In genomic region chr18:76610933-76611749, GRCh38 we compare ENCODE assay signal across 13 cellular contexts.
DNase-seq lines count a peak whose midpoint lies in the region; ATAC-seq, FAIRE-seq and TF ChIP-seq lines count a peak whose summit lies in the region.
"Had no signal": no experiment of that assay in that cellular context is flagged by ENCODE, and none has a peak within 500 bp of the region (broad histone marks: within the 10 kb centered on the region; RNA-seq: fewer than 3 reads in every experiment).

No MANE protein-coding gene starts in this region.

- H3K9ac ChIP-seq in SK-N-SH (no peak overlapping the region), PC-3 (ENCODE audit: low read length) (no peak overlapping the region), colonic mucosa (ENCODE audit: low read depth in 2 of 2, low read length in 2 of 2) (no peak overlapping the region)

- DNase-seq in Ammon's horn (ENCODE audit: low spot score): peak; percentile 18
- DNase-seq in SK-N-SH: peak; percentile 64
- DNase-seq in esophagus muscularis mucosa (ENCODE audit: extremely low spot score): no peak
- no peak for DNase-seq in pancreas
- no peak for DNase-seq in activated naive CD4-positive, alpha-beta T cell treated with Interleukin-2 at 50 U/mL for 16 hours
- no peak for DNase-seq in cortex of kidney (lab: John Stamatoyannopoulos, UW)
- no peak for DNase-seq in PC-3
- no peak for DNase-seq in colonic mucosa
- DNase-seq: activated CD8-positive, alpha-beta memory T cell treated with anti-CD3 and anti-CD28 coated beads, Interleukin-2, amount 10 ng/mL, durations not matched to agents 7 days and 5 days; body of pancreas; CD4-positive, CD25-positive, alpha-beta regulatory T cell; NCI-H1417 had no signal

- H3K79me2 ChIP-seq in SK-N-SH (ENCODE audit: insufficient read depth) (no peaks in the 10 kb centered on the region), PC-3 (ENCODE audit: low read length) (no peaks in the 10 kb centered on the region)

- peak overlapping the region in 1 of 2 experiments; percentile 28; a peak in 1 of 4 replicates for H3K4me3 ChIP-seq in SK-N-SH (ENCODE audit: low read depth in 2 of 2, low read length in 1 of 2)
- H3K4me3 ChIP-seq in esophagus muscularis mucosa: peak overlapping the region; percentile 13 to 38 (median 31)
- H3K4me3 ChIP-seq in pancreas: no peak overlapping the region
- H3K4me3 ChIP-seq in PC-3 (ENCODE audit: low read length): no peak overlapping the region
- no peak overlapping the region for H3K4me3 ChIP-seq in colonic mucosa
- H3K4me3 ChIP-seq: body of pancreas had no signal

- H3K9me2 ChIP-seq in SK-N-SH (no peaks in the 10 kb centered on the region), PC-3 (replicated peaks; ENCODE audit: low read length) (no peaks in the 10 kb centered on the region)

- H3K36me3 ChIP-seq in SK-N-SH (replicated peaks in 1 of 2; ENCODE audit: control insufficient read depth in 1 of 2, insufficient read depth in 2 of 2, low read length in 1 of 2) (no peaks in the 10 kb centered on the region), esophagus muscularis mucosa (no peaks in the 10 kb centered on the region), pancreas (no peaks in the 10 kb centered on the region), PC-3 (ENCODE audit: low read depth, low read length) (no peaks in the 10 kb centered on the region), colonic mucosa (no peaks in the 10 kb centered on the region)

- 15% methylated on average over 29 of the region's 32 CpGs for WGBS in SK-N-SH (ENCODE audit: low lambda C conversion rate)
- 65% methylated on average over 32 of the region's 32 CpGs for WGBS in esophagus muscularis mucosa
- WGBS in pancreas, 2 donors: 62 to 67% methylated on average over 32 of the region's 32 CpGs

- H3K9me3 ChIP-seq in SK-N-SH (no peaks in the 10 kb centered on the region), esophagus muscularis mucosa (no peaks in the 10 kb centered on the region), pancreas (no peaks in the 10 kb centered on the region), PC-3 (ENCODE audit: low read length) (no peaks in the 10 kb centered on the region), colonic mucosa (no peaks in the 10 kb centered on the region)
- H3K9me3 ChIP-seq: body of pancreas had no signal

- CTCF ChIA-PET in SK-N-SH (lab: Yijun Ruan, JAX) (interaction anchor here (0.9 kb wide), 1 partner anchor 98 kb away, joined by 3 read pairs; no protein-coding TSS in a partner anchor), PC-3 (lab: Charles Lee) (no interaction called here)

- intact Hi-C loops in esophagus muscularis mucosa (cut with DNase I): loop anchor here (10.0 kb wide), 1 partner anchor 116 kb away; the partner anchor contains the start of gene ZNF516
- intact Hi-C loops in pancreas (cut with DNase I): no loop called here
- intact Hi-C loops in PC-3 (cut with micrococcal nuclease): no loop called here
- intact Hi-C loops in colonic mucosa (cut with DNase I): no loop called here

- TF ChIP-seq POLR2A in esophagus muscularis mucosa (IDR thresholded peaks at IDR 0.05; ENCODE audit: low read depth): no peak

- POLR2A ChIA-PET in SK-N-SH (lab: Yijun Ruan, JAX): no interaction called here
- POLR2A ChIA-PET in PC-3 (lab: Charles Lee; ENCODE audit: unreplicated experiment): no interaction called here

- H3F3A ChIP-seq in SK-N-SH (replicated peaks; ENCODE audit: insufficient read depth) (no peaks in the 10 kb centered on the region), PC-3 (ENCODE audit: low read length, unreplicated experiment) (no peaks in the 10 kb centered on the region)

- FAIRE-seq in pancreas (lab: Jason Lieb, UNC): no peak

- no peak for TF ChIP-seq CTCF in SK-N-SH (IDR thresholded peaks at IDR 0.05)
- no peak for TF ChIP-seq CTCF in esophagus muscularis mucosa (IDR thresholded peaks at IDR 0.05)
- TF ChIP-seq CTCF in pancreas (IDR thresholded peaks at IDR 0.05): no peak
- no peak for TF ChIP-seq CTCF in PC-3 (conservative IDR thresholded peaks at IDR 0.05; ENCODE audit: low read depth, low read length)
- no peak for TF ChIP-seq CTCF in colonic mucosa (IDR thresholded peaks at IDR 0.05)

- H3K4me2 ChIP-seq in SK-N-SH (no peak overlapping the region), PC-3 (ENCODE audit: low read length) (no peak overlapping the region)

- no peak for TF ChIP-seq RAD21 in SK-N-SH (IDR thresholded peaks at IDR 0.05; ENCODE audit: low read length)

- H3K27ac ChIP-seq in SK-N-SH (ENCODE audit: low read depth in 2 of 2, low read length in 1 of 2) (no peak overlapping the region), esophagus muscularis mucosa (replicated peaks in 1 of 4) (no peak overlapping the region), pancreas (no peak overlapping the region), PC-3 (ENCODE audit: low read length) (no peak overlapping the region), colonic mucosa (no peak overlapping the region)
- H3K27ac ChIP-seq: body of pancreas had no signal

- H2AFZ ChIP-seq in SK-N-SH (ENCODE audit: low read depth) (no peak overlapping the region), PC-3 (ENCODE audit: low read length) (no peak overlapping the region)

- BruUV-seq in PC-3 (replicated peaks; lab: Mats Ljungman, UMichigan): no TSS peak

- H4K20me1 ChIP-seq in SK-N-SH (ENCODE audit: insufficient read depth) (no peaks in the 10 kb centered on the region), PC-3 (ENCODE audit: low read length) (no peaks in the 10 kb centered on the region)

- ATAC-seq in pancreas: peak in 3 of 4 donors; percentile 38 to 67 (median 67)
- ATAC-seq in PC-3: no peak
- ATAC-seq: activated CD8-positive, alpha-beta memory T cell treated with anti-CD3 and anti-CD28 coated beads, Interleukin-2, amount 10 ng/mL, durations not matched to agents 7 days and 5 days; body of pancreas; stimulated activated effector memory CD8-positive, alpha-beta T cell treated with anti-CD3 and anti-CD28 coated beads, Interleukin-12 subunit alpha, Interleukin-12 subunit beta, amount 100 ng/mL, for 72 hours had no signal

- H3K4me1 ChIP-seq in SK-N-SH (ENCODE audit: control insufficient read depth in 1 of 2, insufficient read depth in 2 of 2, low read depth in 1 of 2, low read length in 1 of 2): peaks cover 0 to 5% of the 10 kb centered on the region in 2 experiments; a peak in 1 of 4 replicates
- H3K4me1 ChIP-seq in esophagus muscularis mucosa: peaks cover 0 to 9% (median 4%) of the 10 kb centered on the region in 4 donors
- H3K4me1 ChIP-seq in pancreas: no peaks in the 10 kb centered on the region
- no peaks in the 10 kb centered on the region for H3K4me1 ChIP-seq in PC-3 (ENCODE audit: insufficient read depth, low read length)
- no peaks in the 10 kb centered on the region for H3K4me1 ChIP-seq in colonic mucosa
- H3K4me1 ChIP-seq: body of pancreas had no signal

- no peaks in the 10 kb centered on the region for H3K27me3 ChIP-seq in SK-N-SH (ENCODE audit: insufficient read depth)
- H3K27me3 ChIP-seq in esophagus muscularis mucosa: no peaks in the 10 kb centered on the region
- no peaks in the 10 kb centered on the region for H3K27me3 ChIP-seq in pancreas
- H3K27me3 ChIP-seq in PC-3 (ENCODE audit: low read length): peaks cover 62% of the 10 kb centered on the region
- no peaks in the 10 kb centered on the region for H3K27me3 ChIP-seq in colonic mucosa
- H3K27me3 ChIP-seq: body of pancreas had no signal

- TF ChIP-seq EP300 in SK-N-SH (IDR thresholded peaks at IDR 0.05; ENCODE audit: borderline replicate concordance in 1 of 2, low read depth in 1 of 2, low read length in 1 of 2): no peak
- no peak for TF ChIP-seq EP300 in esophagus muscularis mucosa (IDR thresholded peaks at IDR 0.05)

TF ChIP-seq in SK-N-SH, 30 proteins besides CTCF, POLR2A, EP300 and RAD21 (continues in another document):
- no peak for TF ChIP-seq YY1 (IDR thresholded peaks at IDR 0.05; ENCODE audit: low read depth)
- TF ChIP-seq SMC3 (IDR thresholded peaks at IDR 0.05; ENCODE audit: low read depth, low read length): no peak
- no peak for TF ChIP-seq RCOR1 (IDR thresholded peaks at IDR 0.05; ENCODE audit: low read length)
- TF ChIP-seq CHD2 (IDR thresholded peaks at IDR 0.05; ENCODE audit: low read length, partially characterized antibody): no peak
- no peak for TF ChIP-seq MAX (IDR thresholded peaks at IDR 0.05; ENCODE audit: low read depth)
- TF ChIP-seq REST (IDR thresholded peaks at IDR 0.05; ENCODE audit: low read depth, low read length): no peak
- TF ChIP-seq PBX3 (IDR thresholded peaks at IDR 0.05): no peak

Comparison
In these comparisons a context has a peak if more than half of its experiments do, and no peak if none do; other contexts are left out.
1. DNase-seq: peak in Ammon's horn (single experiment) and SK-N-SH (single experiment); none in esophagus muscularis mucosa (single experiment), pancreas (0 of 6), activated naive CD4-positive, alpha-beta T cell treated with Interleukin-2 at 50 U/mL for 16 hours (single experiment), cortex of kidney (single experiment), PC-3 (single experiment) and colonic mucosa (single experiment).
2. H3K4me3 ChIP-seq: peak in esophagus muscularis mucosa (4 of 4); none in pancreas (0 of 4), PC-3 (single experiment) and colonic mucosa (single experiment).